ENCODE assay signal across 10 cellular contexts in the genomic region with DNA sequence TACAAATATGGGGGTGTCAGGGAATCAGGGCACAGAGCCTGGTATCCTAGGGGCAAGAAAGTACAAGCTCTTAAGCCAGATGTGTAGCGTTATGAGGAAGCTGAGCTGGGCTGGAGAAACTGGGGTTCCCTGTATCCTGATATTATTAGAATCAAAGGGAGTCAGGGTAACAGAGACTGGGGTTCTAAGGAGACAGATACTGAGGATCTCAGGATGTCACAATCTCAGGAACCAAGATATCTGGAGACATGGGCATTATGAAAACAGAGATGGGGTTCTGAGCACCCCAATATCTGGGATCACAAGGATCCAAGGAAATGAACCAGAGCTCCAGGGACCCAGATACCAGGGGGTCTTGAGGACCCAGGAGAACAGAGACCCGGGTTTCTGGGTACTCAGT. TPM values are rescaled to one million over a fixed set of nuclear protein-coding genes. Genes with fewer than 3 reads are reported as not detected.
A peak's percentile ranks its signal among the peaks of the same experiment; 100 is the strongest.
DNase-seq lines count a peak whose midpoint lies in the region; ATAC-seq and TF ChIP-seq lines count a peak whose summit lies in the region.
"Had no signal": no experiment of that assay in that cellular context is flagged by ENCODE, and none has a peak within 500 bp of the region (broad histone marks: within the 10 kb centered on the region; RNA-seq: fewer than 3 reads in every experiment).

No MANE protein-coding gene starts in this region.

- H3K27ac Mint-ChIP-seq in naive B cell, result peak overlapping the region; percentile 93 to 100 (median 98)

- no peaks in the 10 kb centered on the region for H3K36me3 Mint-ChIP-seq in naive B cell

- peak overlapping the region; percentile 83 to 95 (median 88) for H3K4me3 Mint-ChIP-seq in naive B cell

- H3K9me3 Mint-ChIP-seq in naive B cell, result no peaks in the 10 kb centered on the region

- H3K27me3 Mint-ChIP-seq in naive B cell, result no peaks in the 10 kb centered on the region

- CTCF ChIA-PET in AG04450 (lab: Charles Lee), result interaction anchor here (0.7 to 1.9 kb wide), 4 partner anchors 22 to 27 kb away, joined by 3 to 9 read pairs (median 6); no protein-coding TSS in a partner anchor

- intact Hi-C loops in colonic mucosa (cut with DNase I), result no loop called here

- POLR2A ChIA-PET in AG04450 (lab: Yijun Ruan, JAX), result interaction anchor here (0.7 to 1.3 kb wide), 2 partner anchors 9 to 16 kb away, joined by 3 to 6 read pairs; no protein-coding TSS in a partner anchor

- no peaks in the 10 kb centered on the region for H3K27me3 ChIP-seq in AG04450 (ENCODE audit: control insufficient read depth, insufficient read depth, low read length)
- no peaks in the 10 kb centered on the region for H3K27me3 ChIP-seq in colonic mucosa

- DNase-seq in AG04450 (ENCODE audit: low read depth, low spot score), result no peak
- DNase-seq in LNCaP clone FGC (ENCODE audit: low read depth), result no peak
- no peak for DNase-seq in colonic mucosa
- DNase-seq in naive B cell, result no peak
- no peak for DNase-seq in HuH-7.5 (ENCODE audit: low spot score)
- DNase-seq in SK-N-DZ (ENCODE audit: low spot score), result no peak
- DNase-seq: NCI-H2081 had no signal

- H3K4me3 ChIP-seq in AG04450 (ENCODE audit: low read depth, low read length), result peak overlapping the region; percentile 73
- H3K4me3 ChIP-seq in LNCaP clone FGC (ENCODE audit: low read depth, low read length), result peak overlapping the region; percentile 59
- peak overlapping the region; percentile 58 for H3K4me3 ChIP-seq in colonic mucosa

- ATAC-seq in naive B cell (ENCODE audit: low read depth in 2 of 2) (no peak), HG02938 (IDR thresholded peaks at IDR 0.05; ENCODE audit: unreplicated experiment) (no peak), HG03565 (IDR thresholded peaks at IDR 0.05; ENCODE audit: unreplicated experiment) (no peak)

- H3K9me3 ChIP-seq in AG04450 (ENCODE audit: control insufficient read depth, insufficient read depth, low read length), result no peaks in the 10 kb centered on the region
- H3K9me3 ChIP-seq in colonic mucosa, result no peaks in the 10 kb centered on the region

- peaks cover 5% of the 10 kb centered on the region for H3K36me3 ChIP-seq in colonic mucosa

- H3K9ac ChIP-seq in colonic mucosa (ENCODE audit: low read depth in 2 of 2, low read length in 2 of 2), result peak overlapping the region; percentile 99

- peaks cover 23% of the 10 kb centered on the region for H3K4me1 ChIP-seq in colonic mucosa

- TF ChIP-seq CTCF in AG04450 (IDR thresholded peaks at IDR 0.05; ENCODE audit: low read depth, low read length) (no peak), LNCaP clone FGC (IDR thresholded peaks at IDR 0.05; ENCODE audit: control insufficient read depth, extremely low read depth, insufficient read depth) (no peak), colonic mucosa (IDR thresholded peaks at IDR 0.05) (no peak)

- H3K4me1 Mint-ChIP-seq in naive B cell, result peaks cover 62 to 80% (median 78%) of the 10 kb centered on the region in 3 donors

- H3K27ac ChIP-seq in AG04450 (ENCODE audit: low read depth, low read length) (peak overlapping the region; percentile 39), colonic mucosa (peak overlapping the region; percentile 99)

RNA-seq across cellular contexts. Expression of gene BCL3, which starts 0.8 kb away (rescaled TPM):
- polyA plus RNA-seq in AG04450 (2011; rRNA removed), result 5.6 and 11.0 TPM in 2 replicates
- polyA minus RNA-seq in AG04450 (2011; rRNA and poly(A)+ RNA removed), result 10.0 and 11.3 TPM in 2 replicates
- 10 to 100 TPM; 76.4 to 99.5 TPM for total RNA-seq in colonic mucosa
- 10 to 100 TPM in 5 of 6 donors, 1 to 10 TPM in 1; 8.2 to 17.4 (median 14.1) TPM for polyA plus RNA-seq in naive B cell (ENCODE audit: low read depth in 6 of 6)
- 0.08 and 0.69 TPM in 2 replicates for polyA plus RNA-seq in SK-N-DZ (2014; cell fraction: cytosol; rRNA removed)
- 0.34 and 1.4 TPM in 2 replicates for polyA plus RNA-seq in SK-N-DZ (2014; cell fraction: nucleus; rRNA removed)

RNA-seq across cellular contexts. Expression of gene CBLC, which starts 28.4 kb away (rescaled TPM):
- polyA plus RNA-seq in AG04450 (2011; rRNA removed), result not detected in 2 replicates
- not detected in 2 replicates for polyA minus RNA-seq in AG04450 (2011; rRNA and poly(A)+ RNA removed)
- total RNA-seq in colonic mucosa, result 10 to 100 TPM; 65.6 to 78.0 TPM
- polyA plus RNA-seq in naive B cell (ENCODE audit: low read depth in 6 of 6), result not detected
- not detected in 2 replicates for polyA plus RNA-seq in SK-N-DZ (2014; cell fraction: cytosol; rRNA removed)
- polyA plus RNA-seq in SK-N-DZ (2014; cell fraction: nucleus; rRNA removed), result not detected in 2 replicates
- total RNA-seq: subcutaneous adipose tissue had no signal

RNA-seq across cellular contexts. Expression of gene CEACAM16, which starts 50.4 kb away (rescaled TPM):
- polyA plus RNA-seq in AG04450 (2011; rRNA removed) (not detected in 2 replicates), naive B cell (ENCODE audit: low read depth in 6 of 6) (not detected)
- polyA minus RNA-seq in AG04450 (2011; rRNA and poly(A)+ RNA removed), result not detected in 2 replicates
- total RNA-seq in colonic mucosa, result under 1 TPM in 1 of 2 donors, not detected in 1; 0.52 TPM
- not detected in 2 replicates for polyA plus RNA-seq in SK-N-DZ (2014; cell fraction: cytosol; rRNA removed)
- polyA plus RNA-seq in SK-N-DZ (2014; cell fraction: nucleus; rRNA removed), result not detected in 2 replicates
- total RNA-seq: subcutaneous adipose tissue had no signal

RNA-seq across cellular contexts. Expression of gene BCAM, which starts 59.6 kb away (rescaled TPM):
- polyA plus RNA-seq in AG04450 (2011; rRNA removed) (8.4 and 9.7 TPM in 2 replicates), naive B cell (ENCODE audit: low read depth in 6 of 6) (not detected)
- 5.6 and 8.0 TPM in 2 replicates for polyA minus RNA-seq in AG04450 (2011; rRNA and poly(A)+ RNA removed)
- 10 to 100 TPM; 15.1 to 20.7 TPM for total RNA-seq in colonic mucosa
- polyA plus RNA-seq in SK-N-DZ (2014; cell fraction: cytosol; rRNA removed), result 0.13 TPM in 1 of 2 replicates, not detected in the other
- polyA plus RNA-seq in SK-N-DZ (2014; cell fraction: nucleus; rRNA removed), result 0.22 TPM in 1 of 2 replicates, not detected in the other
